ENCODE assay signal across 14 cellular contexts in the genomic region with DNA sequence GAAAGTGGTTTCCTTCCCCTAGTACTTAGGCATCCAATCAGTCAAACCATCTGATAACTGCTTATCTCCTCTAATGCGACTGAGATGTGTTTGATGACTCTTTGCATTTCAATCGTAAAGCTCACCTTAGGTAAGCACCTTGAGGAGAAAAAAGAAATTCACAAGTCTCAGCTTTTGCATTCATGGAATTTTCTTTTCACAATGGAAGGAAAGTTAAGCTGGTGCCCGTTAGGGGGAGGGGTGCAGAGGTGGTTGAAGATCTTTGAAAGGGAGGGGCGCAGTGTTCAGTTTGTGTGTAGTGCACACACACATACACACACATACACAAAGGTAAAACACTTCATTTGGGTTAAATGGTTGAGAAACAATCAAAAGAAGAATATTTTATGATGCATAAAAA.
"Had no signal": no experiment of that assay in that cellular context is flagged by ENCODE, and none has a peak within 500 bp of the region (broad histone marks: within the 10 kb centered on the region; RNA-seq: fewer than 3 reads in every experiment).

No MANE protein-coding gene starts in this region.

- H3K27ac ChIP-seq: stomach, testis, upper lobe of right lung had no signal

- H3K9me3 ChIP-seq: stomach, testis, upper lobe of right lung had no signal

- H3K27me3 ChIP-seq: testis had no signal

- H3K4me1 ChIP-seq: stomach, testis, upper lobe of right lung had no signal

- H3K36me3 ChIP-seq: stomach, upper lobe of right lung had no signal

- DNase-seq: activated CD4-positive, alpha-beta T cell treated with anti-CD3 and anti-CD28 coated beads, Interleukin-2, amount 10 ng/mL, durations not matched to agents 24 days and 14 days; activated CD8-positive, alpha-beta memory T cell treated with anti-CD3 and anti-CD28 coated beads, Interleukin-2, amount 50 U/mL, for 48 hours; activated gamma-delta T cell; activated T-cell treated with anti-CD3 and anti-CD28 coated beads, Interleukin-2, amount 50 U/mL, for 72 hours; amniotic stem cell; immature natural killer cell; midbrain; stimulated activated CD4-positive, alpha-beta T cell treated with anti-CD3 and anti-CD28 coated beads, Interleukin-12 subunit alpha, Interleukin-12 subunit beta, amount 100 ng/mL, for 4 hours; stimulated activated CD4-positive, alpha-beta T cell treated with anti-CD3 and anti-CD28 coated beads, Interleukin-2, amount 100 ng/mL, for 24 hours; stomach; T-helper 17 cell; testis; upper lobe of right lung had no signal

- H3K4me3 ChIP-seq: lung, stomach, testis, upper lobe of right lung had no signal
